8 cellular contexts compared by ENCODE assay signal in genomic region chr10:114045071-114045737, GRCh38. TPM values are rescaled to one million over a fixed set of nuclear protein-coding genes. Genes with fewer than 3 reads are reported as not detected.
DNase-seq lines count a peak whose midpoint lies in the region; ATAC-seq and TF ChIP-seq lines count a peak whose summit lies in the region.

No MANE protein-coding gene starts in this region.

- H3K4me1 ChIP-seq in gastrocnemius medialis, result peaks cover 6% of the 10 kb centered on the region in 2 donors

- TF ChIP-seq CTCF in gastrocnemius medialis (IDR thresholded peaks at IDR 0.05 in 4 of 5, conservative IDR thresholded peaks at IDR 0.05 in 1 of 5), result no peak

- H3K27ac ChIP-seq in gastrocnemius medialis, result no peak overlapping the region

- peaks cover 11 to 25% (median 23%) of the 10 kb centered on the region in 3 donors for H3K27me3 ChIP-seq in gastrocnemius medialis

- peak overlapping the region in 3 of 4 donors; percentile 27 to 43 (median 32) for H3K4me3 ChIP-seq in gastrocnemius medialis

- TF ChIP-seq POLR2A in gastrocnemius medialis (IDR thresholded peaks at IDR 0.05), result no peak

- peak; percentile 6 for DNase-seq in stimulated activated CD4-positive, alpha-beta T cell treated with anti-CD3 and anti-CD28 coated beads, Interleukin-4, amount 100 ng/mL, for 1 hour
- DNase-seq in stimulated activated CD4-positive, alpha-beta T cell treated with anti-CD3 and anti-CD28 coated beads, Interleukin-1b, Interleukin-23, amount 100 ng/mL, for 48 hours, result no peak
- DNase-seq in activated CD8-positive, alpha-beta memory T cell treated with anti-CD3 and anti-CD28 coated beads, Interleukin-2, amount 50 U/mL, for 4 hours, result peak; percentile 18
- DNase-seq in left ventricle myocardium superior, result peak; percentile 69
- no peak for DNase-seq in gastrocnemius medialis
- DNase-seq in pons (ENCODE audit: low spot score), result no peak
- no peak for DNase-seq in GF-D8 (lab: John Stamatoyannopoulos, UW)
- no peak for DNase-seq in HT-29 (ENCODE audit: low spot score)

- ATAC-seq in left ventricle myocardium superior, result no peak
- ATAC-seq in gastrocnemius medialis, result no peak

- H3K36me3 ChIP-seq in gastrocnemius medialis, result no peaks in the 10 kb centered on the region

- in situ Hi-C loops in gastrocnemius medialis (cut with MboI; ENCODE audit: low sequenced_read_pairs in 4 of 4), result no loop called here

- H3K9me3 ChIP-seq in gastrocnemius medialis, result no peaks in the 10 kb centered on the region

- intact Hi-C loops in left ventricle myocardium superior (cut with micrococcal nuclease) (no loop called here), gastrocnemius medialis (cut with DNase I; ENCODE audit: low total_unique reads) (no loop called here)

RNA-seq across cellular contexts. Expression of gene ADRB1, which starts 1.5 kb away (rescaled TPM):
- total RNA-seq in left ventricle myocardium superior (77.8 TPM), gastrocnemius medialis (under 1 TPM in 3 of 4 donors, not detected in 1; 0.13 to 0.66 (median 0.18) TPM)
- 1.3 and 1.4 TPM in 2 replicates for total RNA-seq in HT-29 (2014; rRNA removed; shearing (Covaris generic))

Comparison
In these comparisons a context has a peak if more than half of its experiments do, and no peak if none do; other contexts are left out.
1. DNase-seq: peak in stimulated activated CD4-positive, alpha-beta T cell treated with anti-CD3 and anti-CD28 coated beads, Interleukin-4, amount 100 ng/mL, for 1 hour (single experiment), activated CD8-positive, alpha-beta memory T cell treated with anti-CD3 and anti-CD28 coated beads, Interleukin-2, amount 50 U/mL, for 4 hours (single experiment) and left ventricle myocardium superior (single experiment); none in stimulated activated CD4-positive, alpha-beta T cell treated with anti-CD3 and anti-CD28 coated beads, Interleukin-1b, Interleukin-23, amount 100 ng/mL, for 48 hours (single experiment), gastrocnemius medialis (0 of 2), pons (single experiment), GF-D8 (single experiment) and HT-29 (single experiment).
2. RNA of gene ADRB1, which starts 1.5 kb away (total RNA-seq): 77.8 TPM in left ventricle myocardium superior (single experiment); 1.3 to 1.4 TPM in HT-29 and 0.13 to 0.66 TPM in gastrocnemius medialis; every median in the first group is over 10 times any median in the second.